8 cellular contexts compared by ENCODE assay signal in genomic region chr16:10509534-10510025, GRCh38.
DNase-seq lines count a peak whose midpoint lies in the region; ATAC-seq and TF ChIP-seq lines count a peak whose summit lies in the region.

No MANE protein-coding gene starts in this region.

- no peaks in the 10 kb centered on the region for H3K79me2 ChIP-seq in neural cell (replicated peaks; ENCODE audit: insufficient read depth, low read length)

- no peak for TF ChIP-seq EP300 in neural cell (conservative IDR thresholded peaks at IDR 0.05; ENCODE audit: poor library complexity, severe bottlenecking)

- TF ChIP-seq CTCF in Peyer's patch (IDR thresholded peaks at IDR 0.05), result peak; percentile 50 to 92 (median 86)
- TF ChIP-seq CTCF in neural cell (IDR thresholded peaks at IDR 0.05; ENCODE audit: poor library complexity, severe bottlenecking), result peak; percentile 95
- peak; percentile 81 to 90 (median 87) for TF ChIP-seq CTCF in testis (IDR thresholded peaks at IDR 0.05)

- H3K4me1 ChIP-seq in Peyer's patch, result no peaks in the 10 kb centered on the region
- peaks cover 5% of the 10 kb centered on the region for H3K4me1 ChIP-seq in testis

- H3K4me3 ChIP-seq in Peyer's patch, result no peak overlapping the region
- H3K4me3 ChIP-seq in neural cell (ENCODE audit: low read length), result no peak overlapping the region
- H3K4me3 ChIP-seq in testis, result no peak overlapping the region

- H3K9me2 ChIP-seq in neural cell (ENCODE audit: insufficient read depth, low read length), result no peaks in the 10 kb centered on the region

- no peaks in the 10 kb centered on the region for H3K27me3 ChIP-seq in Peyer's patch
- H3K27me3 ChIP-seq in neural cell (ENCODE audit: insufficient read depth, low read depth, low read length), result no peaks in the 10 kb centered on the region
- H3K27me3 ChIP-seq in testis, result no peaks in the 10 kb centered on the region

- ATAC-seq in GM21529 (IDR thresholded peaks at IDR 0.05; ENCODE audit: unreplicated experiment), result peak; percentile 84

- in situ Hi-C loops in KBM-7 (cut with MboI; ENCODE audit: low pct_unique_long_range_greater_than_20kb, low sequenced_read_pairs), result no loop called here

- H2AFZ ChIP-seq in neural cell (ENCODE audit: low read depth, low read length), result no peak overlapping the region

- H3K4me2 ChIP-seq in neural cell (ENCODE audit: low read length), result no peak overlapping the region

- TF ChIP-seq POLR2A in Peyer's patch (IDR thresholded peaks at IDR 0.05), result no peak
- no peak for TF ChIP-seq POLR2A in testis (IDR thresholded peaks at IDR 0.05)

- intact Hi-C loops in testis (cut with DNase I; ENCODE audit: low total_unique reads), result loop anchor here (5.0 kb wide), 1 partner anchor 218 kb away; no protein-coding TSS in a partner anchor

- whole genome bisulfite sequencing in testis, 2 donors, result 28 to 35% methylated on average over 6 of the region's 6 CpGs

- peak; percentile 95 for TF ChIP-seq RAD21 in neural cell (conservative IDR thresholded peaks at IDR 0.05)

- DNase-seq in DMS 273 treated with DMSO at 0.1 percent for 48 hours (lab: John Stamatoyannopoulos, UW) (peak; percentile 65), KBM-7 (peak; percentile 77), Peyer's patch (peak in 2 of 3 donors; percentile 48 to 78), fibroblast of gingiva (ENCODE audit: low read depth) (peak; percentile 72), testis (peak; percentile 81)
- DNase-seq in activated T-cell treated with anti-CD3 and anti-CD28 coated beads, Interleukin-2, amount 50 U/mL, for 1 hour, result peak; percentile 41

- H3K27ac ChIP-seq in Peyer's patch (no peak overlapping the region), neural cell (ENCODE audit: low read length) (no peak overlapping the region), testis (no peak overlapping the region)

- no peaks in the 10 kb centered on the region for H3F3A ChIP-seq in neural cell (ENCODE audit: insufficient read depth, low read length, poor library complexity, severe bottlenecking)

- H3K9me3 ChIP-seq in Peyer's patch, result no peaks in the 10 kb centered on the region
- no peaks in the 10 kb centered on the region for H3K9me3 ChIP-seq in neural cell (ENCODE audit: low read length)
- H3K9me3 ChIP-seq in testis, result no peaks in the 10 kb centered on the region

- H3K9ac ChIP-seq in neural cell (ENCODE audit: low read length), result no peak overlapping the region

- no peaks in the 10 kb centered on the region for H3K36me3 ChIP-seq in Peyer's patch
- H3K36me3 ChIP-seq in neural cell (ENCODE audit: insufficient read depth, low read length), result no peaks in the 10 kb centered on the region
- no peaks in the 10 kb centered on the region for H3K36me3 ChIP-seq in testis (ENCODE audit: low read depth, missing control alignments)

- no peaks in the 10 kb centered on the region for H4K20me1 ChIP-seq in neural cell (ENCODE audit: insufficient read depth)

TF ChIP-seq in neural cell, 6 proteins besides CTCF, POLR2A, EP300 and RAD21:
- no peak for TF ChIP-seq TAF1 (IDR thresholded peaks at IDR 0.05; ENCODE audit: low read depth)
- peak; percentile 19 for TF ChIP-seq MXI1 (conservative IDR thresholded peaks at IDR 0.05; ENCODE audit: poor library complexity, severe bottlenecking)
- peak; percentile 98 for TF ChIP-seq SMC3 (conservative IDR thresholded peaks at IDR 0.05; ENCODE audit: poor library complexity)
- TF ChIP-seq POLR2AphosphoS5 (IDR thresholded peaks at IDR 0.05), result no peak
- no peak for TF ChIP-seq REST (IDR thresholded peaks at IDR 0.05; ENCODE audit: borderline replicate concordance)
- no peak for TF ChIP-seq EZH2 (IDR thresholded peaks at IDR 0.05; ENCODE audit: borderline replicate concordance, insufficient read depth, low read length, poor library complexity, severe bottlenecking)
